Comparison of ENCODE assay signal across 6 cellular contexts in genomic region chrX:40433160-40433559, GRCh38.
"Had no signal": no experiment of that assay in that cellular context is flagged by ENCODE, and none has a peak within 500 bp of the region (broad histone marks: within the 10 kb centered on the region; RNA-seq: fewer than 3 reads in every experiment).

No MANE protein-coding gene starts in this region.

- H3K4me2 ChIP-seq: GM23338 had no signal

- FAIRE-seq: H1, HTR-8/SVneo had no signal

- H3K4me3 ChIP-seq: GM23338 had no signal

- DNase-seq: H7, HCEC 1CT, KBM-7 had no signal

- H2AFZ ChIP-seq: GM23338 had no signal

- ATAC-seq: GM23338 had no signal
